Comparison of ENCODE assay signal across 20 cellular contexts in the genomic region with DNA sequence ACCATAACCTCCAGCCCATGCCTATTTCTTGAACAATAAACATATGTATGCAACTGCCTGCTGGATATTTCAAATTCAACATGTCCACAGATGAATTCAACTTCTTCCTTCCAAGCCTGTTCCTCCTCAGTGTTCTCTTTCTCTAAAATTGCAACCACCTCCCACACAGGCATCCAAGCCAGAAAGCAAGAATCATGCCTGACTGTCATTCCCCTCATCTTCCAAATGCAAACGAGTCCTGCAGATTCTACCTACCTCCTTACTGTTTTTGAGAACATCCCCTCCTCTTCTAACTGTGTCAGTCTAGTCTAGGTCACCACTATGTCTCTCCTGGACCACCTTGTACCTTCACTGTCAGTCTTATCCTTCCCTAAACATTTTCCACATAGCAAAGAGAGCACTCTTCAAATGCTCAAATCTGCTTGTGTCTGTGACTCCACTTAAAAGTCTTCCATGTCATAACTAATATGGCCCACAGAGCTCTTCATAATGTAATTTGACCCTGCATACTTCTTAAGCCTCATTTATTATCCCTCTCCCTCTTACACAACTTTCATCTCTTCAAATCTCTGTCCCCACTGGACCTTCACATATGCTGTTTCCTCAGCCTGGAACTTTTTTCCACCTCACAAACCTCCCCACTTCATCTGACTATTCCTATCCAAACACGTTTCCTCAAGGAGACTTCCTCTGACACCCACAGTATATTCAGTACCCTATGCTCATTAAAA. TPM values are rescaled to one million over a fixed set of nuclear protein-coding genes. Genes with fewer than 3 reads are reported as not detected.
DNase-seq lines count a peak whose midpoint lies in the region; ATAC-seq and TF ChIP-seq lines count a peak whose summit lies in the region.
"Had no signal": no experiment of that assay in that cellular context is flagged by ENCODE, and none has a peak within 500 bp of the region (broad histone marks: within the 10 kb centered on the region; RNA-seq: fewer than 3 reads in every experiment).

No MANE protein-coding gene starts in this region.

- DNase-seq in IMR-90 = no peak
- peak; percentile 53 for DNase-seq in adipocyte (ENCODE audit: low read depth)
- peak; percentile 23 for DNase-seq in fibroblast of mammary gland (ENCODE audit: low read depth)
- DNase-seq in nucleus accumbens (lab: John Stamatoyannopoulos, UW) = no peak
- no peak for DNase-seq in brain microvascular endothelial cell
- DNase-seq: ACHN; Caco-2; CD4-positive, CD25-positive, alpha-beta regulatory T cell; DMS153; KG1; NCI-H1048; NCI-H1694; NCI-H2107; NCI-H345; NCI-H748 treated with DMSO at 0.1 percent for 48 hours; OCI-M1; SHP77 treated with DMSO at 0.1 percent for 48 hours had no signal

- no peaks in the 10 kb centered on the region for H3K79me1 ChIP-seq in IMR-90 (ENCODE audit: low read depth in 1 of 2, low read length in 2 of 2)

- H4K8ac ChIP-seq in IMR-90 (ENCODE audit: low read depth in 2 of 2, low read length in 2 of 2) = peak overlapping the region in 1 of 2 experiments; percentile 19; a peak in 1 of 4 replicates

- 70% methylated on average over 1 of the region's 2 CpGs; no CpG with 5 or more reads in 1 of the 2 experiments for WGBS in IMR-90 (ENCODE audit: extremely low coverage in 2 of 2, insufficient read length in 1 of 2), 2 experiments

- H2AK5ac ChIP-seq in IMR-90 (ENCODE audit: low read depth, low read length) = no peak overlapping the region; the same call in 1 of the 2 replicates

- H3K27me3 ChIP-seq in IMR-90 (ENCODE audit: control insufficient read depth, insufficient read depth, low read length) (no peaks in the 10 kb centered on the region), adipocyte (replicated peaks; ENCODE audit: control insufficient read depth, insufficient read depth, low read length) (no peaks in the 10 kb centered on the region), brain microvascular endothelial cell (replicated peaks) (no peaks in the 10 kb centered on the region)

- no peak overlapping the region for H3K14ac ChIP-seq in IMR-90 (replicated peaks; ENCODE audit: low read depth, low read length)

- H3K36me3 ChIP-seq in IMR-90 (ENCODE audit: control insufficient read depth, insufficient read depth, low read length) (no peaks in the 10 kb centered on the region), adipocyte (ENCODE audit: control insufficient read depth, insufficient read depth, low read length, severe bottlenecking) (no peaks in the 10 kb centered on the region), brain microvascular endothelial cell (replicated peaks) (no peaks in the 10 kb centered on the region)

- H4K20me1 ChIP-seq in IMR-90 (ENCODE audit: insufficient read depth, low read length) = no peaks in the 10 kb centered on the region

- H2AK9ac ChIP-seq in IMR-90 (replicated peaks; ENCODE audit: low read depth, low read length, poor library complexity) = no peak overlapping the region

- H3K4me3 ChIP-seq in IMR-90 (ENCODE audit: insufficient read depth, low read depth, low read length) = no peak overlapping the region
- no peak overlapping the region for H3K4me3 ChIP-seq in adipocyte (ENCODE audit: low read length)
- no peak overlapping the region for H3K4me3 ChIP-seq in fibroblast of mammary gland (ENCODE audit: control insufficient read depth, low read depth, low read length)
- H3K4me3 ChIP-seq in brain microvascular endothelial cell (ENCODE audit: low read depth, low read length) = no peak overlapping the region
- H3K4me3 ChIP-seq: GM23338 had no signal

- H3K9ac ChIP-seq in IMR-90 (ENCODE audit: low read depth, low read length) (no peak overlapping the region), adipocyte (ENCODE audit: low read length) (no peak overlapping the region)

- no peak for TF ChIP-seq POLR2A in IMR-90 (IDR thresholded peaks at IDR 0.05; ENCODE audit: low read depth, low read length)

- peaks cover 2% of the 10 kb centered on the region; the same call in 1 of the 2 replicates for H3K9me1 ChIP-seq in IMR-90 (ENCODE audit: insufficient read depth, low read length)

- no TSS peak for BruUV-seq in IMR-90 (replicated peaks; lab: Mats Ljungman, UMichigan)

- no peak overlapping the region for H3K4me2 ChIP-seq in IMR-90 (ENCODE audit: low read depth, low read length)
- H3K4me2 ChIP-seq: GM23338 had no signal

- no peak for TF ChIP-seq RAD21 in IMR-90 (IDR thresholded peaks at IDR 0.05; ENCODE audit: low read length)

- H3K56ac ChIP-seq in IMR-90 (ENCODE audit: extremely low read depth, insufficient read depth, low read length) = no peak overlapping the region

- H3K4me1 ChIP-seq in IMR-90 (ENCODE audit: control insufficient read depth, insufficient read depth, low read length) (peaks cover 6% of the 10 kb centered on the region), adipocyte (ENCODE audit: control insufficient read depth, insufficient read depth, low read length) (peaks cover 38% of the 10 kb centered on the region)

- no peak overlapping the region for H4K5ac ChIP-seq in IMR-90 (ENCODE audit: low read depth, low read length)

- H2BK120ac ChIP-seq in IMR-90 (ENCODE audit: low read depth, low read length) = no peak overlapping the region

- no peak for ATAC-seq in IMR-90 (ENCODE audit: low read depth)
- ATAC-seq in GM18868 (IDR thresholded peaks at IDR 0.05; ENCODE audit: unreplicated experiment) = no peak
- ATAC-seq: GM23338 had no signal

- POLR2A ChIA-PET in IMR-90 (lab: Charles Lee; ENCODE audit: unreplicated experiment) = no interaction called here

- H2BK5ac ChIP-seq in IMR-90 (ENCODE audit: low read depth, low read length, poor library complexity, severe bottlenecking) = no peak overlapping the region

- H2BK15ac ChIP-seq in IMR-90 (ENCODE audit: low read depth, low read length) = no peak overlapping the region

- H2BK20ac ChIP-seq in IMR-90 (ENCODE audit: low read depth, low read length) = no peak overlapping the region

- 0 out of 2 replicates have a peak overlapping the region, but pooled peaks have one; percentile 5 for H3K23ac ChIP-seq in IMR-90 (ENCODE audit: low read depth, low read length)

- no peak overlapping the region for H3K4ac ChIP-seq in IMR-90 (ENCODE audit: low read depth, low read length)

- TF ChIP-seq CTCF in IMR-90 (conservative IDR thresholded peaks at IDR 0.05; ENCODE audit: low read depth, low read length) (no peak), fibroblast of mammary gland (conservative IDR thresholded peaks at IDR 0.05; ENCODE audit: control insufficient read depth, insufficient read depth, low read depth, low read length) (no peak), brain microvascular endothelial cell (IDR thresholded peaks at IDR 0.05; ENCODE audit: low read depth, low read length, missing control alignments) (no peak)

- H3K18ac ChIP-seq in IMR-90 (ENCODE audit: low read depth, low read length) = peak overlapping the region; percentile 52; the same call in 1 of the 2 replicates

- CTCF ChIA-PET in IMR-90 (lab: Yijun Ruan, JAX) = no interaction called here

- H3K9me3 ChIP-seq in IMR-90 (ENCODE audit: control insufficient read depth, insufficient read depth, low read length) (no peaks in the 10 kb centered on the region), adipocyte (ENCODE audit: control insufficient read depth, low read length) (no peaks in the 10 kb centered on the region)
- H3K9me3 ChIP-seq: Caco-2 had no signal

- dilution Hi-C loops in IMR-90 (cut with HindIII; ENCODE audit: low sequenced_read_pairs, unreplicated experiment) = no loop called here

- in situ Hi-C loops in IMR-90 (cut with MboI; ENCODE audit: low sequenced_read_pairs) (no loop called here), brain microvascular endothelial cell (cut with HindIII; ENCODE audit: low pct_ligation_motif_present, low sequenced_read_pairs) (no loop called here)

- no peak overlapping the region for H3K27ac ChIP-seq in IMR-90 (ENCODE audit: insufficient read depth, low read length)
- H3K27ac ChIP-seq in temporal lobe (ENCODE audit: low read depth, low read length) = peak overlapping the region; percentile 5
- H3K27ac ChIP-seq in brain microvascular endothelial cell = no peak overlapping the region

- no peak overlapping the region for H4K91ac ChIP-seq in IMR-90 (ENCODE audit: insufficient read depth, low read depth, low read length)

- intact Hi-C loops in IMR-90 (cut with micrococcal nuclease) = no loop called here

- peak overlapping the region; percentile 17 for H2AFZ ChIP-seq in IMR-90 (replicated peaks; ENCODE audit: low read length, poor library complexity)

TF ChIP-seq in IMR-90, 13 proteins besides CTCF, POLR2A, EP300 and RAD21:
- TF ChIP-seq, protein P1, sequence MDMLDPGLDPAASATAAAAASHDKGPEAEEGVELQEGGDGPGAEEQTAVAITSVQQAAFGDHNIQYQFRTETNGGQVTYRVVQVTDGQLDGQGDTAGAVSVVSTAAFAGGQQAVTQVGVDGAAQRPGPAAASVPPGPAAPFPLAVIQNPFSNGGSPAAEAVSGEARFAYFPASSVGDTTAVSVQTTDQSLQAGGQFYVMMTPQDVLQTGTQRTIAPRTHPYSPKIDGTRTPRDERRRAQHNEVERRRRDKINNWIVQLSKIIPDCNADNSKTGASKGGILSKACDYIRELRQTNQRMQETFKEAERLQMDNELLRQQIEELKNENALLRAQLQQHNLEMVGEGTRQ (IDR thresholded peaks at IDR 0.05; ENCODE audit: low read depth, low read length) = no peak
- no peak for TF ChIP-seq MAFK (IDR thresholded peaks at IDR 0.05; ENCODE audit: low read depth, low read length)
- TF ChIP-seq MAZ (IDR thresholded peaks at IDR 0.05; ENCODE audit: borderline replicate concordance, low read depth, low read length) = no peak
- no peak for TF ChIP-seq NFE2L2 (IDR thresholded peaks at IDR 0.05; ENCODE audit: low read depth, low read length)
- TF ChIP-seq BHLHE40 (IDR thresholded peaks at IDR 0.05; ENCODE audit: low read depth, low read length) = no peak
- no peak for TF ChIP-seq RFX5 (IDR thresholded peaks at IDR 0.05; ENCODE audit: low read depth, low read length)

RNA-seq across cellular contexts. Expression of a gene that starts 25.7 kb away (rescaled TPM):
- total RNA-seq in IMR-90 (2012; rRNA removed) = 6.4 and 6.5 TPM in 2 replicates
- 2.3 and 2.8 TPM in 2 replicates for polyA plus RNA-seq in IMR-90 (2012; rRNA removed)
- 1.6 and 1.9 TPM in 2 replicates for polyA plus RNA-seq in IMR-90 (2012; cell fraction: cytosol; rRNA removed)
- 5.1 and 21.7 TPM in 2 replicates for polyA plus RNA-seq in IMR-90 (2012; cell fraction: nucleus; rRNA removed; ENCODE audit: low replicate concordance)
- total RNA-seq in temporal lobe = 163 TPM
- polyA plus RNA-seq: CD4-positive, CD25-positive, alpha-beta regulatory T cell had no signal

Comparison
In these comparisons a context has a peak if more than half of its experiments do, and no peak if none do; other contexts are left out.
1. DNase-seq: peak in adipocyte (single experiment) and fibroblast of mammary gland (single experiment); none in IMR-90 (single experiment), nucleus accumbens (0 of 56) and brain microvascular endothelial cell (single experiment).
2. RNA of a gene that starts 25.7 kb away (total RNA-seq): 163 TPM in temporal lobe (single experiment); 6.4 to 6.5 TPM in IMR-90; every median in the first group is over 10 times any median in the second.